ENCODE assay signal across 39 cellular contexts in the genomic region with DNA sequence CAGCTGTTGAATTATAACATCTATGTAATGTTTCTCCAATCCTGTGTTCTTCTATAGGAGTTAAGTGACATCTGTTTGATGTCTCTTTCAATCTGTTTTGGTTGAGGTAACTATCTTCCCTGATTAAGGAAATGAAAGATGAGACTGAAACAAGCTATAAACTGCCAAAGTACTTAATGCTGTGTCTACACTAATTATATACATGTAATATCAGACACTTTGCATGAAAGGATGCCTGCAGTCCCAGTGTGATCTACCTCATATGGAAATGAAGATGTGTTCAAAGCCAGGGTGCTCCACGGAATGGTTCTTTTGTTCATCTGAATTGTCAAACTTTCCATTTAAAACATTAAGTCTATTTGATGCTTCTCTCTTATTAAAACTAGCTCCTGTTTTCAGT.
"Had no signal": no experiment of that assay in that cellular context is flagged by ENCODE, and none has a peak within 500 bp of the region (broad histone marks: within the 10 kb centered on the region; RNA-seq: fewer than 3 reads in every experiment).

No MANE protein-coding gene starts in this region.

- H3K27ac ChIP-seq: Peyer's patch, SJSA1, VCaP had no signal

- H3K27ac Mint-ChIP-seq: activated B cell treated with CpG ODN at 0.5 μM for 24 hours; activated CD4-positive, alpha-beta memory T cell treated with anti-CD3 and anti-CD28 coated beads for 36 hours; activated naive CD4-positive, alpha-beta T cell treated with anti-CD3 and anti-CD28 coated beads for 36 hours; activated naive CD8-positive, alpha-beta T cell; activated naive CD8-positive, alpha-beta T cell treated with anti-CD3 and anti-CD28 coated beads, Interleukin-2, amount 50 U/mL, for 24 hours; activated T-helper 1 cell treated with anti-CD3 and anti-CD28 coated beads, Interleukin-12 subunit alpha, Interleukin-12 subunit beta, Interleukin-2, Interleukin-4 antibody, amounts not matched to agents 30 ng/mL and 10 ng/mL and 1 ng/mL, durations not matched to agents 14 hours and 24 hours and 36 hours; IgD-negative memory B cell; T-helper 1 cell treated with Interleukin-12 subunit alpha and Interleukin-12 subunit beta and Interleukin-4 antibody, amounts not matched to agents 30 μg/mL and 1 μg/mL, for 36 hours; T-helper 2 cell treated with Interferon-gamma antibody and Interleukin-4, amounts not matched to agents 5 μg/mL and 100 μg/mL, for 36 hours had no signal

- H3K4me1 ChIP-seq: Peyer's patch, SJSA1 had no signal

- H3K36me3 Mint-ChIP-seq: activated CD4-positive, alpha-beta memory T cell treated with anti-CD3 and anti-CD28 coated beads for 36 hours; activated naive CD8-positive, alpha-beta T cell; brain; IgD-negative memory B cell had no signal

- H3K4me3 Mint-ChIP-seq: activated B cell treated with CpG ODN at 0.5 μM for 24 hours; activated CD4-positive, alpha-beta memory T cell treated with anti-CD3 and anti-CD28 coated beads for 36 hours; activated naive CD4-positive, alpha-beta T cell treated with anti-CD3 and anti-CD28 coated beads for 36 hours; activated naive CD8-positive, alpha-beta T cell; activated naive CD8-positive, alpha-beta T cell treated with anti-CD3 and anti-CD28 coated beads, Interleukin-2, amount 50 U/mL, for 24 hours; activated T-cell treated with anti-CD3 and anti-CD28 coated beads, Interleukin-2, amount 50 U/mL, for 4 hours; activated T-helper 1 cell treated with anti-CD3 and anti-CD28 coated beads, Interleukin-12 subunit alpha, Interleukin-12 subunit beta, Interleukin-2, Interleukin-4 antibody, amounts not matched to agents 30 ng/mL and 10 ng/mL and 1 ng/mL, durations not matched to agents 14 hours and 24 hours and 36 hours; brain; IgD-negative memory B cell; T-helper 1 cell treated with Interleukin-12 subunit alpha and Interleukin-12 subunit beta and Interleukin-4 antibody, amounts not matched to agents 30 μg/mL and 1 μg/mL, for 36 hours; T-helper 2 cell treated with Interferon-gamma antibody and Interleukin-4, amounts not matched to agents 5 μg/mL and 100 μg/mL, for 36 hours had no signal

- ATAC-seq: activated naive CD8-positive, alpha-beta T cell treated with anti-CD3 and anti-CD28 coated beads, Interleukin-2, amount 50 U/mL, for 24 hours; activated T-cell treated with anti-CD3 and anti-CD28 coated beads, Interleukin-2, amount 50 U/mL, for 4 hours; PC-3 had no signal

- DNase-seq: activated B cell treated with CpG ODN at 0.5 μM for 24 hours; activated CD4-positive, alpha-beta memory T cell treated with anti-CD3 and anti-CD28 coated beads for 36 hours; activated CD4-positive, alpha-beta T cell treated with anti-CD3 and anti-CD28 coated beads for 4 hours; activated CD4-positive, alpha-beta T cell treated with anti-CD3 and anti-CD28 coated beads, Interleukin-2, amount 50 U/mL, for 1 hour; activated CD4-positive, CD25-positive, alpha-beta regulatory T cell treated with anti-CD3 and anti-CD28 coated beads, Interleukin-2, amount 50 U/mL, for 72 hours; activated CD8-positive, alpha-beta memory T cell treated with anti-CD3 and anti-CD28 coated beads, Interleukin-2, amount 50 U/mL, for 4 hours; activated gamma-delta T cell treated with Interleukin-2 at 50 U/mL for 16 hours; activated naive CD4-positive, alpha-beta T cell treated with anti-CD3 and anti-CD28 coated beads for 36 hours; activated naive CD8-positive, alpha-beta T cell treated with anti-CD3 and anti-CD28 coated beads, Interleukin-2, amount 50 U/mL, for 24 hours; activated T-cell treated with anti-CD3 and anti-CD28 coated beads for 4 hours; activated T-cell treated with anti-CD3 and anti-CD28 coated beads, Interleukin-2, amount 50 U/mL, for 4 hours; anterior cingulate cortex; caudate nucleus; cerebellar nuclear complex; Kasumi-1; KBM-7; MG63; MV-4-11; NCI-H1092; NCI-H146; NCI-H187; NCI-H2029 treated with DMSO at 0.1 percent for 48 hours; NCI-H2107; NCI-H2227 treated with DMSO at 0.1 percent for 48 hours; NCI-H446; NCI-H510A treated with DMSO at 0.1 percent for 48 hours; PC-3; Peyer's patch; RPMI8226; SHP77 treated with DMSO at 0.1 percent for 48 hours; SK-N-SH had no signal

- H3K27me3 ChIP-seq: MG63, Peyer's patch, SJSA1 had no signal

- H3K4me1 Mint-ChIP-seq: activated B cell treated with CpG ODN at 0.5 μM for 24 hours; activated naive CD8-positive, alpha-beta T cell treated with anti-CD3 and anti-CD28 coated beads, Interleukin-2, amount 50 U/mL, for 24 hours; brain; IgD-negative memory B cell had no signal

- H3K27me3 Mint-ChIP-seq: activated B cell treated with CpG ODN at 0.5 μM for 24 hours; activated CD4-positive, alpha-beta memory T cell treated with anti-CD3 and anti-CD28 coated beads for 36 hours; activated naive CD8-positive, alpha-beta T cell; activated naive CD8-positive, alpha-beta T cell treated with anti-CD3 and anti-CD28 coated beads, Interleukin-2, amount 50 U/mL, for 24 hours; IgD-negative memory B cell had no signal
